In genomic region chr5:139849501-139849900, GRCh38 we compare ENCODE assay signal across 15 cellular contexts. TPM values are rescaled to one million over a fixed set of nuclear protein-coding genes. Genes with fewer than 3 reads are reported as not detected.
DNase-seq lines count a peak whose midpoint lies in the region; ATAC-seq and TF ChIP-seq lines count a peak whose summit lies in the region.
"Had no signal": no experiment of that assay in that cellular context is flagged by ENCODE, and none has a peak within 500 bp of the region (broad histone marks: within the 10 kb centered on the region; RNA-seq: fewer than 3 reads in every experiment).

No MANE protein-coding gene starts in this region.

- peak overlapping the region; percentile 73 for H3K4me3 Mint-ChIP-seq in stimulated activated naive CD8-positive, alpha-beta T cell treated with anti-CD3 and anti-CD28 coated beads, Interleukin-15, Interleukin-2, amounts not matched to agents 100 ng/mL and 50 ng/mL, for 24 hours
- H3K4me3 Mint-ChIP-seq in activated naive CD8-positive, alpha-beta T cell treated with anti-CD3 and anti-CD28 coated beads for 36 hours: peak overlapping the region; percentile 8
- H3K4me3 Mint-ChIP-seq in natural killer cell: peak overlapping the region; percentile 80

- no peaks in the 10 kb centered on the region for H3K9me3 Mint-ChIP-seq in stimulated activated naive CD8-positive, alpha-beta T cell treated with anti-CD3 and anti-CD28 coated beads, Interleukin-15, Interleukin-2, amounts not matched to agents 100 ng/mL and 50 ng/mL, for 24 hours
- no peaks in the 10 kb centered on the region for H3K9me3 Mint-ChIP-seq in activated naive CD8-positive, alpha-beta T cell treated with anti-CD3 and anti-CD28 coated beads for 36 hours
- H3K9me3 Mint-ChIP-seq in natural killer cell: no peaks in the 10 kb centered on the region

- no peaks in the 10 kb centered on the region for H3K36me3 Mint-ChIP-seq in stimulated activated naive CD8-positive, alpha-beta T cell treated with anti-CD3 and anti-CD28 coated beads, Interleukin-15, Interleukin-2, amounts not matched to agents 100 ng/mL and 50 ng/mL, for 24 hours (ENCODE audit: low read depth)
- H3K36me3 Mint-ChIP-seq in activated naive CD8-positive, alpha-beta T cell treated with anti-CD3 and anti-CD28 coated beads for 36 hours: no peaks in the 10 kb centered on the region
- H3K36me3 Mint-ChIP-seq in natural killer cell: no peaks in the 10 kb centered on the region

- ATAC-seq in stimulated activated naive CD8-positive, alpha-beta T cell treated with anti-CD3 and anti-CD28 coated beads, Interleukin-15, Interleukin-2, amounts not matched to agents 100 U/mL and 50 U/mL, for 24 hours: no peak
- ATAC-seq in natural killer cell: no peak
- ATAC-seq: GM12878 had no signal

- no peak for DNase-seq in stimulated activated naive CD8-positive, alpha-beta T cell treated with anti-CD3 and anti-CD28 coated beads, Interleukin-15, Interleukin-2, amounts not matched to agents 100 U/mL and 50 U/mL, for 24 hours
- DNase-seq in activated naive CD8-positive, alpha-beta T cell treated with anti-CD3 and anti-CD28 coated beads for 36 hours: no peak
- no peak for DNase-seq in natural killer cell
- no peak for DNase-seq in G401 (ENCODE audit: low spot score)
- DNase-seq in stimulated activated CD4-positive, alpha-beta T cell treated with anti-CD3 and anti-CD28 coated beads, Interleukin-12 subunit alpha, Interleukin-12 subunit beta, amount 100 ng/mL, for 4 hours: no peak
- DNase-seq in activated CD4-positive, CD25-positive, alpha-beta regulatory T cell treated with anti-CD3 and anti-CD28 coated beads, Interleukin-2, amount 50 U/mL, for 72 hours: no peak
- no peak for DNase-seq in NCI-H1694 (lab: John Stamatoyannopoulos, UW)
- DNase-seq: activated CD4-positive, alpha-beta T cell treated with anti-CD3 and anti-CD28 coated beads for 1 hour; effector CD8-positive, alpha-beta T cell; EL; IMR-90; NCI-H1105 treated with DMSO at 0.1 percent for 48 hours; occipital lobe had no signal

- no peak for TF ChIP-seq CTCF in natural killer cell (IDR thresholded peaks at IDR 0.05)

- in situ Hi-C loops in G401 (cut with HindIII; ENCODE audit: low sequenced_read_pairs): no loop called here

- intact Hi-C loops in natural killer cell (cut with micrococcal nuclease): loop anchor here (5.0 to 10.0 kb wide), 3 partner anchors 62 to 555 kb away; partner anchors contain the start of gene MATR3

- H3K27me3 Mint-ChIP-seq in stimulated activated naive CD8-positive, alpha-beta T cell treated with anti-CD3 and anti-CD28 coated beads, Interleukin-15, Interleukin-2, amounts not matched to agents 100 ng/mL and 50 ng/mL, for 24 hours: peaks cover 22% of the 10 kb centered on the region
- peaks cover 21% of the 10 kb centered on the region for H3K27me3 Mint-ChIP-seq in activated naive CD8-positive, alpha-beta T cell treated with anti-CD3 and anti-CD28 coated beads for 36 hours
- peaks cover 0 to 2% of the 10 kb centered on the region in 2 donors for H3K27me3 Mint-ChIP-seq in natural killer cell (ENCODE audit: low read depth in 2 of 2)

- no peak overlapping the region for H3K27ac Mint-ChIP-seq in stimulated activated naive CD8-positive, alpha-beta T cell treated with anti-CD3 and anti-CD28 coated beads, Interleukin-15, Interleukin-2, amounts not matched to agents 100 ng/mL and 50 ng/mL, for 24 hours
- no peak overlapping the region for H3K27ac Mint-ChIP-seq in activated naive CD8-positive, alpha-beta T cell treated with anti-CD3 and anti-CD28 coated beads for 36 hours
- H3K27ac Mint-ChIP-seq in natural killer cell: peak overlapping the region; percentile 72

- peaks cover 12% of the 10 kb centered on the region for H3K4me1 Mint-ChIP-seq in stimulated activated naive CD8-positive, alpha-beta T cell treated with anti-CD3 and anti-CD28 coated beads, Interleukin-15, Interleukin-2, amounts not matched to agents 100 ng/mL and 50 ng/mL, for 24 hours (ENCODE audit: low read depth)
- H3K4me1 Mint-ChIP-seq in activated naive CD8-positive, alpha-beta T cell treated with anti-CD3 and anti-CD28 coated beads for 36 hours: peaks cover 8% of the 10 kb centered on the region
- H3K4me1 Mint-ChIP-seq in natural killer cell: peaks cover 11 to 24% of the 10 kb centered on the region in 2 donors

RNA-seq across cellular contexts. Expression of gene PSD2, which starts 53.9 kb away (rescaled TPM):
- total RNA-seq in activated naive CD8-positive, alpha-beta T cell treated with anti-CD3 and anti-CD28 coated beads for 36 hours: not detected
- total RNA-seq in natural killer cell: 1 to 10 TPM; 1.3 to 2.5 (median 1.3) TPM
- 0.31 and 2.0 TPM in 2 replicates for total RNA-seq in G401 (2014; rRNA removed; shearing (Covaris generic))
- total RNA-seq: GM12878, IMR-90 had no signal

Comparison
In these comparisons a context has a peak if more than half of its experiments do, and no peak if none do; other contexts are left out.
1. H3K27ac Mint-ChIP-seq: peak in natural killer cell (2 of 2); none in stimulated activated naive CD8-positive, alpha-beta T cell treated with anti-CD3 and anti-CD28 coated beads, Interleukin-15, Interleukin-2, amounts not matched to agents 100 ng/mL and 50 ng/mL, for 24 hours (single experiment) and activated naive CD8-positive, alpha-beta T cell treated with anti-CD3 and anti-CD28 coated beads for 36 hours (single experiment).
2. H3K4me3 Mint-ChIP-seq: peak in every context shown above with its lines; median percentile 80 in natural killer cell; 73 in stimulated activated naive CD8-positive, alpha-beta T cell treated with anti-CD3 and anti-CD28 coated beads, Interleukin-15, Interleukin-2, amounts not matched to agents 100 ng/mL and 50 ng/mL, for 24 hours; 8 in activated naive CD8-positive, alpha-beta T cell treated with anti-CD3 and anti-CD28 coated beads for 36 hours.